21 cellular contexts compared by ENCODE assay signal in genomic region chr18:49839012-49839411, GRCh38. TPM values are rescaled to one million over a fixed set of nuclear protein-coding genes. Genes with fewer than 3 reads are reported as not detected.
DNase-seq lines count a peak whose midpoint lies in the region; ATAC-seq and TF ChIP-seq lines count a peak whose summit lies in the region.
"Had no signal": no experiment of that assay in that cellular context is flagged by ENCODE, and none has a peak within 500 bp of the region (broad histone marks: within the 10 kb centered on the region; RNA-seq: fewer than 3 reads in every experiment).

No MANE protein-coding gene starts in this region.

- intact Hi-C loops in mucosa of descending colon (cut with DNase I, micrococcal nuclease) (no loop called here), vagina (cut with DNase I) (no loop called here)

- DNase-seq in AG20443 (ENCODE audit: low spot score) (peak; percentile 40), M059J (ENCODE audit: low read depth) (peak; percentile 92), epithelial cell of prostate (ENCODE audit: low read depth, low spot score) (peak; percentile 94), mucosa of descending colon (no peak), OCI-M1 (lab: John Stamatoyannopoulos, UW) (no peak), vagina (ENCODE audit: extremely low spot score in 2 of 2) (no peak)
- DNase-seq: activated CD4-positive, alpha-beta memory T cell treated with anti-CD3 and anti-CD28 coated beads, Interleukin-2, amount 10 ng/mL, durations not matched to agents 7 days and 5 days; activated T-cell treated with anti-CD3 and anti-CD28 coated beads, Interleukin-2, amount 50 U/mL, for 48 hours; CD8-positive, alpha-beta memory T cell; DMS79; GOT3; hippocampal formation; NCI-H1092 treated with DMSO at 0.1 percent for 48 hours; NCI-H2081 treated with DMSO at 0.1 percent for 48 hours; NCI-H526; T-helper 2 cell; testis had no signal

- H3K4me3 ChIP-seq in mucosa of descending colon (no peak overlapping the region), vagina (no peak overlapping the region)
- H3K4me3 ChIP-seq: SJSA1, testis had no signal

- H3K27me3 ChIP-seq in vagina = no peaks in the 10 kb centered on the region
- H3K27me3 ChIP-seq: SJSA1, testis had no signal

- H3K9me3 ChIP-seq in mucosa of descending colon (no peaks in the 10 kb centered on the region), vagina (no peaks in the 10 kb centered on the region)
- H3K9me3 ChIP-seq: SJSA1, testis had no signal

- TF ChIP-seq CTCF in mucosa of descending colon (IDR thresholded peaks at IDR 0.05) (no peak), vagina (IDR thresholded peaks at IDR 0.05) (no peak)

- peak; percentile 22 for ATAC-seq in mucosa of descending colon
- no peak for ATAC-seq in GM21390 (IDR thresholded peaks at IDR 0.05; ENCODE audit: unreplicated experiment)
- no peak for ATAC-seq in GM21367 (IDR thresholded peaks at IDR 0.05; ENCODE audit: unreplicated experiment)

- peak overlapping the region; percentile 82 for H3K27ac ChIP-seq in epithelial cell of prostate
- no peak overlapping the region for H3K27ac ChIP-seq in vagina
- H3K27ac ChIP-seq: KMS-11, SJSA1, testis had no signal

- H3K4me1 ChIP-seq in mucosa of descending colon (ENCODE audit: low read depth) (no peaks in the 10 kb centered on the region), vagina (no peaks in the 10 kb centered on the region)
- H3K4me1 ChIP-seq: testis had no signal

- H3K36me3 ChIP-seq in mucosa of descending colon (ENCODE audit: low read depth) (no peaks in the 10 kb centered on the region), vagina (peaks cover 0 to 5% of the 10 kb centered on the region in 2 donors)

- no peak for TF ChIP-seq POLR2A in vagina (IDR thresholded peaks at IDR 0.05)

RNA-seq across cellular contexts. Expression of gene ACAA2, which starts 25.7 kb away (rescaled TPM):
- 44.2 and 59.3 TPM in 2 replicates for total RNA-seq in M059J (2014; rRNA removed; shearing (Covaris generic))
- total RNA-seq in mucosa of descending colon (100 to 1,000 TPM; 148 to 332 (median 281) TPM), vagina (50.6 TPM)

Comparison
In these comparisons a context has a peak if more than half of its experiments do, and no peak if none do; other contexts are left out.
1. DNase-seq: peak in AG20443 (single experiment), M059J (single experiment) and epithelial cell of prostate (single experiment); none in mucosa of descending colon (0 of 3), OCI-M1 (single experiment) and vagina (0 of 2).